In the genomic region with DNA sequence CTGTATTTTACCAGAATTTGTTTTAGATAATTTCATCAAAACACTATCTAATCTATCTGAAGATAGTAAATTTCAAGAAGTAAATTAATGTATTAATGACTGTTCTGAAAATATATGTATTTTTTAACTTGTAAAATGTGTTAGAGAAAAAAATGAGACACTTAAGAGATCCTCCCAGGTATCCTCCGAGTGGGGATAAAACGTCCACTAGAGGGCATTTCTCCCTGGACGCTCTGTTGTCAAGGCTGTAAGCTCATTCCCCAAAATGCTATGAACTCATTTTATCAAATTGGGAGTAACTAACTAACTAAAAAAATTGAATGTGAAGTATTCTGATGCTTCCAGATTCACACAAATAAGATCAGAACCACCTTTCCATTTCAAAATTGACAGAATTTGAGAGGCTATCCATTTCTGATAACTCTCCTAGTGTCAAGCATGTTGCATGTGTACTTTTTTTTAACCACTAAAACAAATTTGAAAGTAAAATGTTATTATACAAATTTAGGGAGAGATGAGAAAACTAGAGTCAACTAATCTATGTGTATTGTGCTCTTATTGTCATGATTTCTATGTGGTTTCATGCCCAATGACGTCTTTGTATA, we compare ENCODE assay signal across 8 cellular contexts.
DNase-seq lines count a peak whose midpoint lies in the region; ATAC-seq and TF ChIP-seq lines count a peak whose summit lies in the region.

No MANE protein-coding gene starts in this region.

- WGBS in trophoblast cell (ENCODE audit: extremely low coverage, insufficient coverage, insufficient read length), result no CpG with 5 or more reads among the region's 4 CpGs

- H2BK5ac ChIP-seq in trophoblast cell (ENCODE audit: low read depth, low read length, poor library complexity), result no peak overlapping the region

- H3K79me1 ChIP-seq in trophoblast cell (ENCODE audit: low read length), result no peaks in the 10 kb centered on the region

- H3K27ac ChIP-seq in trophoblast cell (ENCODE audit: low read depth, low read length), result no peak overlapping the region

- H3K14ac ChIP-seq in trophoblast cell (ENCODE audit: low read length), result no peak overlapping the region

- H3K18ac ChIP-seq in trophoblast cell (ENCODE audit: low read length), result no peak overlapping the region

- H4K8ac ChIP-seq in trophoblast cell (ENCODE audit: low read depth, low read length), result no peak overlapping the region

- no peak overlapping the region for H2AK5ac ChIP-seq in trophoblast cell (ENCODE audit: low read length)

- H3K36me3 ChIP-seq in trophoblast cell (ENCODE audit: control insufficient read depth in 1 of 2, insufficient read depth in 2 of 2, low read length in 2 of 2), result no peaks in the 10 kb centered on the region

- ATAC-seq in HG03025 (IDR thresholded peaks at IDR 0.05; ENCODE audit: low FRiP score, unreplicated experiment), result peak; percentile 75

- H3K4me2 ChIP-seq in trophoblast cell (ENCODE audit: low read length), result no peak overlapping the region

- H3K27me3 ChIP-seq in trophoblast cell (ENCODE audit: insufficient read depth, low read length), result no peaks in the 10 kb centered on the region

- no peaks in the 10 kb centered on the region for H3K4me1 ChIP-seq in trophoblast cell (ENCODE audit: control insufficient read depth in 1 of 2, insufficient read depth in 2 of 2, low read length in 2 of 2)

- H4K12ac ChIP-seq in trophoblast cell (ENCODE audit: low read depth, low read length), result no peak overlapping the region

- H2BK120ac ChIP-seq in trophoblast cell (ENCODE audit: insufficient read depth, low read length, poor library complexity), result no peak overlapping the region

- H3K4me3 ChIP-seq in AG09309 (ENCODE audit: control insufficient read depth, low read depth, low read length) (no peak overlapping the region), fibroblast of mammary gland (ENCODE audit: control insufficient read depth, low read depth, low read length) (no peak overlapping the region), trophoblast cell (ENCODE audit: low read depth, low read length) (no peak overlapping the region)

- H4K91ac ChIP-seq in trophoblast cell (ENCODE audit: low read depth, low read length), result no peak overlapping the region

- no peak overlapping the region for H2AFZ ChIP-seq in trophoblast cell (ENCODE audit: insufficient read depth, low read length, poor library complexity)

- no peaks in the 10 kb centered on the region for H3K9me3 ChIP-seq in trophoblast cell (ENCODE audit: insufficient read depth, low read depth, low read length)

- no peak overlapping the region for H3K4ac ChIP-seq in trophoblast cell (ENCODE audit: low read depth, low read length)

- H3K79me2 ChIP-seq in trophoblast cell (ENCODE audit: control insufficient read depth, insufficient read depth, low read length, poor library complexity), result no peaks in the 10 kb centered on the region

- no peak overlapping the region for H2BK12ac ChIP-seq in trophoblast cell (ENCODE audit: low read length)

- DNase-seq in AG09309 (ENCODE audit: low read depth), result no peak
- peak; percentile 34 for DNase-seq in RKO (ENCODE audit: low spot score)
- peak; percentile 59 for DNase-seq in fibroblast of mammary gland (ENCODE audit: low read depth)
- DNase-seq in trophoblast cell, result peak; percentile 5 to 77
- DNase-seq in NCI-H1436 treated with DMSO at 0.1 percent for 48 hours (lab: John Stamatoyannopoulos, UW), result no peak
- DNase-seq in activated gamma-delta T cell treated with Interleukin-2 at 50 U/mL for 16 hours, result no peak

- TF ChIP-seq CTCF in AG09309 (IDR thresholded peaks at IDR 0.05; ENCODE audit: control insufficient read depth, insufficient read depth, low read depth, low read length, missing control alignments) (peak; percentile 55), GM12872 (IDR thresholded peaks at IDR 0.05; ENCODE audit: insufficient read depth, low read depth, low read length) (peak; percentile 75), fibroblast of mammary gland (conservative IDR thresholded peaks at IDR 0.05; ENCODE audit: control insufficient read depth, insufficient read depth, low read depth, low read length) (peak; percentile 86)

- H3K23ac ChIP-seq in trophoblast cell (ENCODE audit: low read length), result no peak overlapping the region

- no peak overlapping the region for H3K9ac ChIP-seq in trophoblast cell (ENCODE audit: low read length)

Comparison
In these comparisons a context has a peak if more than half of its experiments do, and no peak if none do; other contexts are left out.
1. DNase-seq: peak in RKO (single experiment), fibroblast of mammary gland (single experiment) and trophoblast cell (2 of 2); none in AG09309 (single experiment), NCI-H1436 treated with DMSO at 0.1 percent for 48 hours (single experiment) and activated gamma-delta T cell treated with Interleukin-2 at 50 U/mL for 16 hours (single experiment).
2. Peak in every context shown above with its lines, with median percentiles within 50 percentile points of each other: CTCF ChIP-seq.